Comparison of ENCODE assay signal across 1 cellular context in genomic region chr12:8566525-8566924, GRCh38.
TF ChIP-seq lines count a peak whose summit lies in the region.

No MANE protein-coding gene starts in this region.

TF ChIP-seq in K562, 482 proteins besides CTCF, POLR2A, EP300 and RAD21:
- TF ChIP-seq FOXJ2 (tag; IDR thresholded peaks at IDR 0.05) (no peak), NFIC (IDR thresholded peaks at IDR 0.05) (peak; percentile 64), NRF1 (conservative IDR thresholded peaks at IDR 0.05 in 1 of 2, IDR thresholded peaks at IDR 0.05 in 1 of 2) (no peak), FOSL1 (tag; conservative IDR thresholded peaks at IDR 0.05) (no peak), CREB5 (CRISPR knock-in tag; IDR thresholded peaks at IDR 0.05) (no peak), IRF1 (CRISPR knock-in tag; IDR thresholded peaks at IDR 0.05; ENCODE audit: borderline replicate concordance) (no peak), NCOA1 (IDR thresholded peaks at IDR 0.05; ENCODE audit: low read depth) (no peak), TBP (optimal IDR thresholded peaks at IDR 0.05; ENCODE audit: low read depth, low read length) (no peak)
TF ChIP-seq in K562: peak in this region for 1.
